In the genomic region with DNA sequence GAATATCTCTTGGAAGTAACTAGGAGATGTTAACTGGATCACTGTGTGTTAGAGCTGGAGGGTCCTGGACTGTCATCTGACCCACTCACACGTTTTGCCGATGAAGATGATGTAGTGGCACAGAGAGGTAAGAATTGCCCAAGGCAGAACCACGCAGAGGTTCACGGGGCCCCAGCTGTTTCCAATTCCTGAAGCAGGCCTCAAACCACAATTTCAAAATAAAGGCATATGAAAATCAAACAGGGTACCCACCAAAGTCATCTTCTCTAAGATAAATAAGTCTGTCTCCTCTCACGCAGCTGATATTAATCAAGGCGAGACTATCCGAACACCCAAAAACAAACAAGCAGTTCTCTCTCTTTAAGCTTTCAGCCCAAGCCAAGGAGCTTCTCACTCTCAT, we compare ENCODE assay signal across 16 cellular contexts.
"Had no signal": no experiment of that assay in that cellular context is flagged by ENCODE, and none has a peak within 500 bp of the region (broad histone marks: within the 10 kb centered on the region; RNA-seq: fewer than 3 reads in every experiment).

No MANE protein-coding gene starts in this region.

- H3K36me3 ChIP-seq: ascending aorta, left lung, pancreas, tibial nerve had no signal

- DNase-seq: activated B cell treated with CpG ODN at 0.5 μM for 24 hours; activated CD4-positive, alpha-beta T cell treated with anti-CD3 and anti-CD28 coated beads, Interleukin-2, amount 10 ng/mL, durations not matched to agents 7 days and 5 days; activated naive CD4-positive, alpha-beta T cell; activated naive CD8-positive, alpha-beta T cell treated with anti-CD3 and anti-CD28 coated beads, Interleukin-2, amount 10 ng/mL, durations not matched to agents 7 days and 5 days; endodermal cell; hippocampal formation; kidney; left lung; mammary epithelial cell; naive B cell; pancreas; stimulated activated CD4-positive, alpha-beta T cell treated with anti-CD3 and anti-CD28 coated beads, Interleukin-4, amount 100 ng/mL, for 24 hours; stimulated activated naive CD4-positive, alpha-beta T cell; substantia nigra had no signal

- H3K27me3 ChIP-seq: ascending aorta, left lung, pancreas, tibial nerve had no signal

- H3K27ac ChIP-seq: ascending aorta, left lung, pancreas, tibial nerve had no signal

- H3K4me3 ChIP-seq: ascending aorta, left lung, pancreas, tibial nerve had no signal

- H3K9me3 ChIP-seq: ascending aorta, left lung, pancreas had no signal

- H3K4me1 ChIP-seq: ascending aorta, left lung, pancreas had no signal
